In genomic region chr12:114479831-114480230, GRCh38 we compare ENCODE assay signal across 12 cellular contexts.
DNase-seq lines count a peak whose midpoint lies in the region; ATAC-seq, FAIRE-seq and TF ChIP-seq lines count a peak whose summit lies in the region.
"Had no signal": no experiment of that assay in that cellular context is flagged by ENCODE, and none has a peak within 500 bp of the region (broad histone marks: within the 10 kb centered on the region; RNA-seq: fewer than 3 reads in every experiment).

No MANE protein-coding gene starts in this region.

- H3K4me3 Mint-ChIP-seq in type B pancreatic cell = peak overlapping the region; percentile 84

- no peak for TF ChIP-seq CTCF in heart right ventricle (IDR thresholded peaks at IDR 0.05)
- TF ChIP-seq CTCF in bronchial epithelial cell (IDR thresholded peaks at IDR 0.05; ENCODE audit: insufficient read depth, low read length, severe bottlenecking) = no peak
- TF ChIP-seq CTCF in left lung (IDR thresholded peaks at IDR 0.05) = no peak
- TF ChIP-seq CTCF in type B pancreatic cell (conservative IDR thresholded peaks at IDR 0.05) = no peak

- peaks cover 90% of the 10 kb centered on the region for H3K27me3 Mint-ChIP-seq in type B pancreatic cell

- H3K4me3 ChIP-seq in heart right ventricle (peak overlapping the region in 9 of 10 donors; percentile 16 to 45 (median 39)), bronchial epithelial cell (ENCODE audit: low read depth, low read length) (peak overlapping the region; percentile 12), left lung (peak overlapping the region; percentile 21 to 30)
- H3K4me3 ChIP-seq: K562 had no signal

- H3K4me1 Mint-ChIP-seq in type B pancreatic cell (ENCODE audit: unreplicated experiment) = peaks cover 5% of the 10 kb centered on the region

- no peaks in the 10 kb centered on the region for H3K36me3 ChIP-seq in heart right ventricle
- no peaks in the 10 kb centered on the region for H3K36me3 ChIP-seq in bronchial epithelial cell (ENCODE audit: control insufficient read depth, insufficient read depth, low read length)
- H3K36me3 ChIP-seq in left lung = no peaks in the 10 kb centered on the region

- no peaks in the 10 kb centered on the region for H3K36me3 Mint-ChIP-seq in type B pancreatic cell

- intact Hi-C loops in heart right ventricle (cut with DNase I) = loop anchor here in 8 of 10 donors (5.0 to 10.0 kb wide), 7 partner anchors 123 to 315 kb away; no protein-coding TSS in a partner anchor
- intact Hi-C loops in Right ventricle myocardium superior (cut with DNase I) = loop anchor here (10.0 kb wide), 2 partner anchors 125 to 315 kb away; no protein-coding TSS in a partner anchor
- intact Hi-C loops in left lung (cut with DNase I) = no loop called here
- intact Hi-C loops in sciatic nerve (cut with DNase I) = no loop called here

- H3K9me3 Mint-ChIP-seq in type B pancreatic cell = no peaks in the 10 kb centered on the region

- H3K27me3 ChIP-seq in heart right ventricle = peaks cover 0 to 87% (median 79%) of the 10 kb centered on the region in 7 donors
- peaks cover 11% of the 10 kb centered on the region for H3K27me3 ChIP-seq in bronchial epithelial cell (ENCODE audit: control insufficient read depth, insufficient read depth, low read length)
- H3K27me3 ChIP-seq in left lung = peaks cover 16 to 86% of the 10 kb centered on the region in 2 donors

- DNase-seq in heart right ventricle (no peak), Right ventricle myocardium superior (no peak), bronchial epithelial cell (ENCODE audit: low read depth) (peak; percentile 2), left lung (no peak), type B pancreatic cell (ENCODE audit: extremely low spot score, unreplicated experiment) (no peak), NCI-H1436 treated with DMSO at 0.1 percent for 48 hours (lab: John Stamatoyannopoulos, UW) (no peak), cerebellar cortex (ENCODE audit: low spot score) (no peak), sciatic nerve (ENCODE audit: low spot score) (no peak)
- DNase-seq: activated CD4-positive, alpha-beta T cell treated with anti-CD3 and anti-CD28 coated beads for 4 hours; cerebellar nuclear complex had no signal

- 6% methylated on average over 22 of the region's 22 CpGs for WGBS in heart right ventricle, 2 donors

- H3K9me3 ChIP-seq in heart right ventricle (no peaks in the 10 kb centered on the region), left lung (no peaks in the 10 kb centered on the region)

- H3K4me1 ChIP-seq in heart right ventricle = peaks cover 0 to 18% (median 12%) of the 10 kb centered on the region in 9 donors
- H3K4me1 ChIP-seq in left lung = peaks cover 0 to 6% of the 10 kb centered on the region in 2 donors

- H3K27ac ChIP-seq in heart right ventricle = no peak overlapping the region
- peak overlapping the region; percentile 20 to 45 for H3K27ac ChIP-seq in left lung

- no peak overlapping the region for H3K27ac Mint-ChIP-seq in type B pancreatic cell

- FAIRE-seq in bronchial epithelial cell (lab: Jason Lieb, UNC) = no peak
- FAIRE-seq: D721Med, K562 had no signal

- ATAC-seq in heart right ventricle (no peak), Right ventricle myocardium superior (ENCODE audit: poor library complexity) (no peak), left lung (peak; percentile 20), sciatic nerve (no peak)
- ATAC-seq: K562 had no signal

Comparison
In these comparisons a context has a peak if more than half of its experiments do, and no peak if none do; other contexts are left out.
1. H3K27ac ChIP-seq: peak in left lung (2 of 2); none in heart right ventricle (0 of 10).
2. intact Hi-C loops: an anchor here in heart right ventricle (5.0 to 10.0 kb wide) and Right ventricle myocardium superior (10.0 kb wide); none called in left lung and sciatic nerve.
3. Peak in every context shown above with its lines, with median percentiles within 50 percentile points of each other: H3K4me3 ChIP-seq.